Comparison of ENCODE assay signal across 31 cellular contexts in genomic region chr3:12447075-12447474, GRCh38.
"Had no signal": no experiment of that assay in that cellular context is flagged by ENCODE, and none has a peak within 500 bp of the region (broad histone marks: within the 10 kb centered on the region; RNA-seq: fewer than 3 reads in every experiment).

No MANE protein-coding gene starts in this region.

- H2AFZ ChIP-seq: hepatocyte had no signal

- H3K4me1 ChIP-seq: ascending aorta, breast epithelium, foreskin keratinocyte had no signal

- DNase-seq: activated CD4-positive, alpha-beta memory T cell treated with anti-CD3 and anti-CD28 coated beads, Interleukin-2, amount 10 ng/mL, durations not matched to agents 7 days and 5 days; activated CD4-positive, alpha-beta T cell treated with anti-CD3 and anti-CD28 coated beads for 1 hour; activated CD4-positive, alpha-beta T cell treated with anti-CD3 and anti-CD28 coated beads for 4 hours; activated CD4-positive, alpha-beta T cell treated with anti-CD3 and anti-CD28 coated beads, Interleukin-2, amount 10 ng/mL, durations not matched to agents 7 days and 5 days; activated CD4-positive, alpha-beta T cell treated with anti-CD3 and anti-CD28 coated beads, Interleukin-2, amount 50 U/mL, for 4 hours; activated CD8-positive, alpha-beta memory T cell treated with anti-CD3 and anti-CD28 coated beads, Interleukin-2, amount 50 U/mL, for 48 hours; activated gamma-delta T cell; activated naive CD4-positive, alpha-beta T cell; activated naive CD4-positive, alpha-beta T cell treated with anti-CD3 and anti-CD28 coated beads, Interleukin-2, amount 10 ng/mL, durations not matched to agents 7 days and 5 days; activated naive CD8-positive, alpha-beta T cell treated with anti-CD3 and anti-CD28 coated beads, Interleukin-2, amount 10 ng/mL, durations not matched to agents 7 days and 5 days; activated T-cell treated with anti-CD3 and anti-CD28 coated beads for 4 hours; activated T-cell treated with anti-CD3 and anti-CD28 coated beads, Interleukin-2, amount 50 U/mL, for 72 hours; central memory CD4-positive, alpha-beta T cell; cortex of kidney; dermis blood vessel endothelial cell; effector CD4-positive, alpha-beta T cell; effector memory CD8-positive, alpha-beta T cell; erythroblast; foreskin keratinocyte; gastrocnemius medialis; glutamatergic neuron; heart left ventricle had no signal

- H3K27me3 Mint-ChIP-seq: activated CD4-positive, alpha-beta memory T cell treated with anti-CD3 and anti-CD28 coated beads, Interleukin-2, amount 10 ng/mL, durations not matched to agents 7 days and 5 days; activated CD4-positive, alpha-beta T cell treated with anti-CD3 and anti-CD28 coated beads, Interleukin-2, amount 10 ng/mL, durations not matched to agents 7 days and 5 days; activated naive CD4-positive, alpha-beta T cell treated with anti-CD3 and anti-CD28 coated beads, Interleukin-2, amount 10 ng/mL, durations not matched to agents 7 days and 5 days had no signal

- H3K4me1 Mint-ChIP-seq: activated CD4-positive, alpha-beta memory T cell treated with anti-CD3 and anti-CD28 coated beads, Interleukin-2, amount 10 ng/mL, durations not matched to agents 7 days and 5 days; activated CD4-positive, alpha-beta T cell treated with anti-CD3 and anti-CD28 coated beads, Interleukin-2, amount 10 ng/mL, durations not matched to agents 7 days and 5 days; activated naive CD4-positive, alpha-beta T cell treated with anti-CD3 and anti-CD28 coated beads, Interleukin-2, amount 10 ng/mL, durations not matched to agents 7 days and 5 days; activated naive CD8-positive, alpha-beta T cell treated with anti-CD3 and anti-CD28 coated beads, Interleukin-2, amount 10 ng/mL, durations not matched to agents 7 days and 5 days had no signal

- H3K27ac ChIP-seq: ascending aorta, breast epithelium, cardiac muscle cell, esophagus muscularis mucosa, foreskin keratinocyte, gastrocnemius medialis, heart left ventricle had no signal

- H3K4me3 ChIP-seq: ascending aorta, breast epithelium, cardiac muscle cell, esophagus muscularis mucosa, gastrocnemius medialis, heart left ventricle, hepatocyte had no signal

- H3K27ac Mint-ChIP-seq: activated CD4-positive, alpha-beta memory T cell treated with anti-CD3 and anti-CD28 coated beads, Interleukin-2, amount 10 ng/mL, durations not matched to agents 7 days and 5 days; activated naive CD4-positive, alpha-beta T cell treated with anti-CD3 and anti-CD28 coated beads, Interleukin-2, amount 10 ng/mL, durations not matched to agents 7 days and 5 days; activated naive CD4-positive, alpha-beta T cell treated with anti-CD3 and anti-CD28 coated beads, Interleukin-2, amount 50 U/mL, for 72 hours; activated naive CD8-positive, alpha-beta T cell treated with anti-CD3 and anti-CD28 coated beads, Interleukin-2, amount 10 ng/mL, durations not matched to agents 7 days and 5 days; activated T-cell treated with anti-CD3 and anti-CD28 coated beads, Interleukin-2, amount 50 U/mL, for 24 hours; activated T-cell treated with anti-CD3 and anti-CD28 coated beads, Interleukin-2, amount 50 U/mL, for 72 hours; brain; T-helper 1 cell treated with Interleukin-12 subunit alpha and Interleukin-12 subunit beta and Interleukin-4 antibody, amounts not matched to agents 30 μg/mL and 1 μg/mL, for 36 hours had no signal

- ATAC-seq: activated naive CD4-positive, alpha-beta T cell treated with anti-CD3 and anti-CD28 coated beads, Interleukin-2, amount 50 U/mL, for 72 hours; activated T-cell treated with anti-CD3 and anti-CD28 coated beads, Interleukin-2, amount 50 U/mL, for 72 hours; effector memory CD8-positive, alpha-beta T cell; foreskin keratinocyte; gastrocnemius medialis; heart left ventricle had no signal

- H3K9me3 ChIP-seq: ascending aorta, gastrocnemius medialis had no signal

- H3K27me3 ChIP-seq: ascending aorta, breast epithelium, cardiac muscle cell, heart left ventricle, hepatocyte had no signal

- H3K4me2 ChIP-seq: hepatocyte had no signal

- H3K79me2 ChIP-seq: hepatocyte had no signal

- H3K36me3 ChIP-seq: ascending aorta, breast epithelium, cardiac muscle cell, esophagus muscularis mucosa, gastrocnemius medialis, heart left ventricle had no signal

- H3K36me3 Mint-ChIP-seq: activated naive CD4-positive, alpha-beta T cell treated with anti-CD3 and anti-CD28 coated beads, Interleukin-2, amount 10 ng/mL, durations not matched to agents 7 days and 5 days; activated naive CD8-positive, alpha-beta T cell treated with anti-CD3 and anti-CD28 coated beads, Interleukin-2, amount 10 ng/mL, durations not matched to agents 7 days and 5 days; brain had no signal

- H3K4me3 Mint-ChIP-seq: activated CD4-positive, alpha-beta memory T cell treated with anti-CD3 and anti-CD28 coated beads, Interleukin-2, amount 10 ng/mL, durations not matched to agents 7 days and 5 days; activated CD4-positive, alpha-beta T cell treated with anti-CD3 and anti-CD28 coated beads, Interleukin-2, amount 10 ng/mL, durations not matched to agents 7 days and 5 days; activated naive CD4-positive, alpha-beta T cell treated with anti-CD3 and anti-CD28 coated beads, Interleukin-2, amount 10 ng/mL, durations not matched to agents 7 days and 5 days; activated naive CD8-positive, alpha-beta T cell treated with anti-CD3 and anti-CD28 coated beads, Interleukin-2, amount 10 ng/mL, durations not matched to agents 7 days and 5 days; activated T-cell treated with anti-CD3 and anti-CD28 coated beads, Interleukin-2, amount 50 U/mL, for 24 hours; activated T-cell treated with anti-CD3 and anti-CD28 coated beads, Interleukin-2, amount 50 U/mL, for 72 hours; brain; effector memory CD8-positive, alpha-beta T cell; T-helper 1 cell treated with Interleukin-12 subunit alpha and Interleukin-12 subunit beta and Interleukin-4 antibody, amounts not matched to agents 30 μg/mL and 1 μg/mL, for 36 hours had no signal

- H3K9me3 Mint-ChIP-seq: activated CD4-positive, alpha-beta memory T cell treated with anti-CD3 and anti-CD28 coated beads, Interleukin-2, amount 10 ng/mL, durations not matched to agents 7 days and 5 days; activated CD4-positive, alpha-beta T cell treated with anti-CD3 and anti-CD28 coated beads, Interleukin-2, amount 10 ng/mL, durations not matched to agents 7 days and 5 days; activated naive CD4-positive, alpha-beta T cell treated with anti-CD3 and anti-CD28 coated beads, Interleukin-2, amount 10 ng/mL, durations not matched to agents 7 days and 5 days; activated naive CD4-positive, alpha-beta T cell treated with anti-CD3 and anti-CD28 coated beads, Interleukin-2, amount 50 U/mL, for 72 hours; activated naive CD8-positive, alpha-beta T cell treated with anti-CD3 and anti-CD28 coated beads, Interleukin-2, amount 10 ng/mL, durations not matched to agents 7 days and 5 days; activated T-cell treated with anti-CD3 and anti-CD28 coated beads, Interleukin-2, amount 50 U/mL, for 24 hours; activated T-cell treated with anti-CD3 and anti-CD28 coated beads, Interleukin-2, amount 50 U/mL, for 72 hours; effector memory CD8-positive, alpha-beta T cell; T-helper 1 cell treated with Interleukin-12 subunit alpha and Interleukin-12 subunit beta and Interleukin-4 antibody, amounts not matched to agents 30 μg/mL and 1 μg/mL, for 36 hours had no signal
